8 cellular contexts compared by ENCODE assay signal in the genomic region with DNA sequence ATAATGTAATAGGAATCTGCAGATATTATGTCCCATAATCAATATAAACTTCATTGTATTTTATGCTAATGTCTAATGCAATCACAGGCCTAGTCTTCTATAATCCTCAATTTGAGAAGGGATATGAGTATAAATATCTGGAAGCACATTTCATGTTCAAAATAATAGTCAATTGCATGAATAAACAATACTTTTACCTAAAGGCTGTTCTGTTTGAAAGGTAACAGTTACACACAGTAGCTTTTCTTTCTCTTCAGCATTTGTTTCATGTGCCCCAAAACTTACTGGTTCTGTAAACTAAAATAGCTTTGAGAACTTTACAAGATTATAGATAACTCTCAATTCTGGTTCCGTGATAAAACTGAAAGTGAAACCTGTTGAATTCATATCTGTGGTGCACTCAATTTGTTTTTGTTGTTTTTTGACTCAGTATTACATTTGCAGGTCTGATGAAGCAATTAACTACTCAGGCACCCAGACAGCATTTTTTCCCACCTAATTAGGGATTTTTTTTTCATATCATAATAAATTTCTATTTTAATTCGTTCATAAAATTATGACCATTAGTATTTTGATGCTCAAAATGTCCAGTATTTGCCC.
DNase-seq lines count a peak whose midpoint lies in the region; ATAC-seq and TF ChIP-seq lines count a peak whose summit lies in the region.

No MANE protein-coding gene starts in this region.

- H3K4me1 ChIP-seq in DND-41 (ENCODE audit: insufficient read depth, low read length): peaks cover 22% of the 10 kb centered on the region
- H3K4me1 ChIP-seq in endocrine pancreas (ENCODE audit: control insufficient read depth, insufficient read depth, low read length): peaks cover 5% of the 10 kb centered on the region
- peaks cover 0 to 6% (median 0%) of the 10 kb centered on the region in 4 donors for H3K4me1 ChIP-seq in tibial nerve

- peak overlapping the region; percentile 41 to 57 for H3K4me3 ChIP-seq in DND-41 (ENCODE audit: low read depth in 1 of 2, low read length in 2 of 2)
- peak overlapping the region; percentile 40 for H3K4me3 ChIP-seq in MG63
- peak overlapping the region; percentile 83 for H3K4me3 ChIP-seq in endocrine pancreas (ENCODE audit: control insufficient read depth, insufficient read depth, low read length)
- peak overlapping the region; percentile 0 to 36 (median 22) for H3K4me3 ChIP-seq in tibial nerve

- TF ChIP-seq CTCF in DND-41 (IDR thresholded peaks at IDR 0.05; ENCODE audit: borderline replicate concordance, extremely low read depth, low read length, poor library complexity, severe bottlenecking) (no peak), tibial nerve (IDR thresholded peaks at IDR 0.05) (no peak)

- TF ChIP-seq POLR2A in tibial nerve (IDR thresholded peaks at IDR 0.05): no peak

- ATAC-seq in DND-41 (ENCODE audit: insufficient read depth, low read depth) (peak; percentile 87), GM21576 (IDR thresholded peaks at IDR 0.05; ENCODE audit: unreplicated experiment) (peak; percentile 65)

- H3K27ac ChIP-seq in DND-41 (ENCODE audit: low read length) (peak overlapping the region; percentile 84), tibial nerve (peak overlapping the region in 1 of 4 donors; percentile 34)

- no peaks in the 10 kb centered on the region for H3K9me3 ChIP-seq in DND-41 (ENCODE audit: insufficient read depth, low read length, severe bottlenecking)
- no peaks in the 10 kb centered on the region for H3K9me3 ChIP-seq in MG63
- no peaks in the 10 kb centered on the region for H3K9me3 ChIP-seq in endocrine pancreas (ENCODE audit: control insufficient read depth, low read length)
- H3K9me3 ChIP-seq in tibial nerve: no peaks in the 10 kb centered on the region

- H3K36me3 ChIP-seq in DND-41 (ENCODE audit: insufficient read depth, low read length): no peaks in the 10 kb centered on the region
- no peaks in the 10 kb centered on the region for H3K36me3 ChIP-seq in MG63
- no peaks in the 10 kb centered on the region for H3K36me3 ChIP-seq in endocrine pancreas (ENCODE audit: control insufficient read depth, insufficient read depth, low read length)
- H3K36me3 ChIP-seq in tibial nerve: no peaks in the 10 kb centered on the region

- H3K27me3 ChIP-seq in DND-41 (ENCODE audit: insufficient read depth, low read length, poor library complexity) (no peaks in the 10 kb centered on the region), MG63 (no peaks in the 10 kb centered on the region), endocrine pancreas (ENCODE audit: control insufficient read depth, insufficient read depth, low read length) (no peaks in the 10 kb centered on the region), tibial nerve (no peaks in the 10 kb centered on the region)

- no peak for TF ChIP-seq EP300 in tibial nerve (IDR thresholded peaks at IDR 0.05)

- H3K4me2 ChIP-seq in DND-41 (ENCODE audit: insufficient read depth, low read length): peak overlapping the region; percentile 69

- H2AFZ ChIP-seq in DND-41 (ENCODE audit: low read depth, low read length): peak overlapping the region; percentile 96

- no peak for DNase-seq in DND-41
- DNase-seq in MG63: no peak
- DNase-seq in tibial nerve (ENCODE audit: low spot score in 2 of 2): no peak
- no peak for DNase-seq in ecto neural progenitor cell (ENCODE audit: low spot score)
- DNase-seq in Ammon's horn (ENCODE audit: low spot score): no peak
- no peak for DNase-seq in pons (ENCODE audit: low spot score)

- 22 to 37% methylated on average over 2 of the region's 2 CpGs for WGBS in tibial nerve, 2 donors

- H4K20me1 ChIP-seq in DND-41 (ENCODE audit: insufficient read depth, low read length): no peaks in the 10 kb centered on the region

- H3K79me2 ChIP-seq in DND-41 (ENCODE audit: insufficient read depth, low read length): no peaks in the 10 kb centered on the region

- H3K9ac ChIP-seq in DND-41 (ENCODE audit: low read depth, low read length) (peak overlapping the region; percentile 61), endocrine pancreas (ENCODE audit: control insufficient read depth, insufficient read depth, low read length) (no peak overlapping the region)

Comparison
In these comparisons a context has a peak if more than half of its experiments do, and no peak if none do; other contexts are left out.
1. H3K4me3 ChIP-seq: peak in every context shown above with its lines; median percentile 83 in endocrine pancreas; 49 in DND-41; 40 in MG63; 22 in tibial nerve.